8 cellular contexts compared by ENCODE assay signal in the genomic region with DNA sequence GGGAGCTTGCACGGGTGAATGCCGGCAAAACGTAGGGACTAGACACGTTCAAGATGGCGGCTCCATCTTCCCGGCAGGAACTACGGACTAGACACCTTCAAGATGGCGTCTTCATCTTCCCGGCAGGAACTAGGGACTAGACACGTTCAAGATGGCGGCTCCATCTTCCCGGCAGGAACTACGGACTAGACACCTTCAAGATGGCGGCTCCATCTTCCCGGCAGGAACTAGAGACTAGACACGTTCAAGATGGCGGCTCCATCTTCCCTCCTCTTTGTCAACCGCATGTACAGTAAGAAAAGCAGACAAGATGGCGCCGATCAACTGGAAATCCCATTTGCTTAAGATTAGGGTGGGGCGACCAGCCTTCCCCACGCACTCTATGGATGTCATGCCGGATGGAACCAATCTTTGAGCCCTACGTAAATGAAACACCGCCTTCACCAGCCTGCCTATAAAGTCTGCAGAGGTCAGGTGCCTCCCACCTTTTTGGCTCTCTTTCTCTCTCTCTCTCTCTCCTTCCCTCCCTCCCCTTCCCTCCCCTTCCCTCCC.
DNase-seq lines count a peak whose midpoint lies in the region; ATAC-seq and TF ChIP-seq lines count a peak whose summit lies in the region.

No MANE protein-coding gene starts in this region.

- intact Hi-C loops in right lobe of liver (cut with DNase I), result no loop called here
- intact Hi-C loops in Caco-2 (cut with micrococcal nuclease; ENCODE audit: unreplicated experiment), result no loop called here

- WGBS in right lobe of liver (ENCODE audit: insufficient coverage, low coverage, low lambda C conversion rate, missing lambda C conversion rate), result 18% methylated on average over 21 of the region's 25 CpGs

- no peaks in the 10 kb centered on the region for H3K27me3 Mint-ChIP-seq in Caco-2 (ENCODE audit: insufficient read depth, unreplicated experiment)

- no peaks in the 10 kb centered on the region for H3K4me1 ChIP-seq in right lobe of liver
- H3K4me1 ChIP-seq in Caco-2, result no peaks in the 10 kb centered on the region

- DNase-seq in activated gamma-delta T cell treated with Interleukin-2 at 50 U/mL for 16 hours (peak; percentile 70), activated gamma-delta T cell (lab: John Stamatoyannopoulos, UW) (no peak), T-helper 2 cell (peak in 4 of 5 experiments; percentile 15 to 92 (median 58)), cardiac fibroblast (ENCODE audit: low read depth in 2 of 2) (peak; percentile 79 to 86), right lobe of liver (peak in 2 of 3 donors; percentile 56 to 69), Caco-2 (no peak)
- peak; percentile 3 to 54 for DNase-seq in stimulated activated CD8-positive, alpha-beta memory T cell treated with anti-CD3 and anti-CD28 coated beads, Interleukin-15, amount 100 ng/mL, for 48 hours (ENCODE audit: low read depth in 2 of 2)

- TF ChIP-seq CTCF in cardiac fibroblast (IDR thresholded peaks at IDR 0.05; ENCODE audit: low read depth, low read length) (no peak), right lobe of liver (IDR thresholded peaks at IDR 0.05) (no peak), Caco-2 (IDR thresholded peaks at IDR 0.05; ENCODE audit: insufficient read depth in 1 of 2, low read depth in 1 of 2, low read length in 1 of 2, severe bottlenecking in 1 of 2, unreplicated experiment in 1 of 2) (no peak)

- H3K9me3 Mint-ChIP-seq in Caco-2 (ENCODE audit: unreplicated experiment), result peaks cover 28% of the 10 kb centered on the region

- H3K4me3 Mint-ChIP-seq in Caco-2 (ENCODE audit: unreplicated experiment), result no peak overlapping the region

- POLR2A ChIA-PET in Caco-2 (lab: Charles Lee), result no interaction called here

- H3K27ac Mint-ChIP-seq in Caco-2 (ENCODE audit: unreplicated experiment), result no peak overlapping the region

- H3K4me3 ChIP-seq in cardiac fibroblast (replicated peaks in 1 of 2; ENCODE audit: low read depth in 2 of 2, low read length in 2 of 2) (peak overlapping the region in 1 of 2 donors; percentile 18), right lobe of liver (peak overlapping the region in 2 of 3 donors; percentile 22 to 35), Caco-2 (ENCODE audit: low read depth, low read length) (no peak overlapping the region)

- no TSS peak for BruUV-seq in Caco-2 (replicated peaks; lab: Mats Ljungman, UMichigan)

- no peak for TF ChIP-seq POLR2A in right lobe of liver (IDR thresholded peaks at IDR 0.05)

- H3K4me1 Mint-ChIP-seq in Caco-2 (ENCODE audit: low read depth, unreplicated experiment), result no peaks in the 10 kb centered on the region

- H3K9me3 ChIP-seq in right lobe of liver, result no peaks in the 10 kb centered on the region
- H3K9me3 ChIP-seq in Caco-2, result no peaks in the 10 kb centered on the region; the same call in 1 of the 2 replicates

- peak; percentile 96 for ATAC-seq in HG03342 (IDR thresholded peaks at IDR 0.05; ENCODE audit: unreplicated experiment)
- peak; percentile 49 to 95 (median 95) for ATAC-seq in right lobe of liver

- CTCF ChIA-PET in Caco-2 (lab: Charles Lee), result no interaction called here

- no peaks in the 10 kb centered on the region for H3K36me3 Mint-ChIP-seq in Caco-2 (ENCODE audit: insufficient read depth, unreplicated experiment)

- no peaks in the 10 kb centered on the region for H3K36me3 ChIP-seq in right lobe of liver
- H3K36me3 ChIP-seq in Caco-2 (ENCODE audit: control insufficient read depth, insufficient read depth, low read length), result no peaks in the 10 kb centered on the region

- H3K27ac ChIP-seq in right lobe of liver, result no peak overlapping the region

- no peaks in the 10 kb centered on the region for H3K27me3 ChIP-seq in right lobe of liver
- no peaks in the 10 kb centered on the region for H3K27me3 ChIP-seq in Caco-2 (replicated peaks; ENCODE audit: control insufficient read depth, insufficient read depth, low read length)

Comparison
In these comparisons a context has a peak if more than half of its experiments do, and no peak if none do; other contexts are left out.
1. DNase-seq: peak in activated gamma-delta T cell treated with Interleukin-2 at 50 U/mL for 16 hours (single experiment), T-helper 2 cell (4 of 5), cardiac fibroblast (2 of 2), right lobe of liver (2 of 3) and stimulated activated CD8-positive, alpha-beta memory T cell treated with anti-CD3 and anti-CD28 coated beads, Interleukin-15, amount 100 ng/mL, for 48 hours (2 of 2); none in activated gamma-delta T cell (single experiment) and Caco-2 (0 of 2).